ENCODE assay signal across 1 cellular context in genomic region chr12:30692470-30692869, GRCh38.
TF ChIP-seq lines count a peak whose summit lies in the region.

No MANE protein-coding gene starts in this region.

TF ChIP-seq in SK-N-SH treated with all-trans-retinoic acid at 6 μM for 48 hours, 23 proteins besides CTCF, POLR2A, EP300 and RAD21 (continued from another document):
- TF ChIP-seq ZFP30 (CRISPR knock-in tag; IDR thresholded peaks at IDR 0.05): no peak
- no peak for TF ChIP-seq ISL1 (CRISPR knock-in tag; IDR thresholded peaks at IDR 0.05)
- no peak for TF ChIP-seq CREB5 (CRISPR knock-in tag; IDR thresholded peaks at IDR 0.05; ENCODE audit: low read depth)
- TF ChIP-seq, protein P1, sequence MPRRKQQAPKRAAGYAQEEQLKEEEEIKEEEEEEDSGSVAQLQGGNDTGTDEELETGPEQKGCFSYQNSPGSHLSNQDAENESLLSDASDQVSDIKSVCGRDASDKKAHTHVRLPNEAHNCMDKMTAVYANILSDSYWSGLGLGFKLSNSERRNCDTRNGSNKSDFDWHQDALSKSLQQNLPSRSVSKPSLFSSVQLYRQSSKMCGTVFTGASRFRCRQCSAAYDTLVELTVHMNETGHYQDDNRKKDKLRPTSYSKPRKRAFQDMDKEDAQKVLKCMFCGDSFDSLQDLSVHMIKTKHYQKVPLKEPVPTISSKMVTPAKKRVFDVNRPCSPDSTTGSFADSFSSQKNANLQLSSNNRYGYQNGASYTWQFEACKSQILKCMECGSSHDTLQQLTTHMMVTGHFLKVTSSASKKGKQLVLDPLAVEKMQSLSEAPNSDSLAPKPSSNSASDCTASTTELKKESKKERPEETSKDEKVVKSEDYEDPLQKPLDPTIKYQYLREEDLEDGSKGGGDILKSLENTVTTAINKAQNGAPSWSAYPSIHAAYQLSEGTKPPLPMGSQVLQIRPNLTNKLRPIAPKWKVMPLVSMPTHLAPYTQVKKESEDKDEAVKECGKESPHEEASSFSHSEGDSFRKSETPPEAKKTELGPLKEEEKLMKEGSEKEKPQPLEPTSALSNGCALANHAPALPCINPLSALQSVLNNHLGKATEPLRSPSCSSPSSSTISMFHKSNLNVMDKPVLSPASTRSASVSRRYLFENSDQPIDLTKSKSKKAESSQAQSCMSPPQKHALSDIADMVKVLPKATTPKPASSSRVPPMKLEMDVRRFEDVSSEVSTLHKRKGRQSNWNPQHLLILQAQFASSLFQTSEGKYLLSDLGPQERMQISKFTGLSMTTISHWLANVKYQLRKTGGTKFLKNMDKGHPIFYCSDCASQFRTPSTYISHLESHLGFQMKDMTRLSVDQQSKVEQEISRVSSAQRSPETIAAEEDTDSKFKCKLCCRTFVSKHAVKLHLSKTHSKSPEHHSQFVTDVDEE (CRISPR knock-in tag; IDR thresholded peaks at IDR 0.05): no peak
- no peak for TF ChIP-seq BACH2 (CRISPR knock-in tag; IDR thresholded peaks at IDR 0.05; ENCODE audit: borderline replicate concordance)
- TF ChIP-seq ARNTL (CRISPR knock-in tag; IDR thresholded peaks at IDR 0.05; ENCODE audit: borderline replicate concordance, low read depth): no peak
- no peak for TF ChIP-seq ESRRG (CRISPR knock-in tag; IDR thresholded peaks at IDR 0.05)
